12 cellular contexts compared by ENCODE assay signal in genomic region chr10:117167346-117168134, GRCh38. TPM values are rescaled to one million over a fixed set of nuclear protein-coding genes. Genes with fewer than 3 reads are reported as not detected.
A peak's percentile ranks its signal among the peaks of the same experiment; 100 is the strongest.
DNase-seq lines count a peak whose midpoint lies in the region; ATAC-seq, FAIRE-seq and TF ChIP-seq lines count a peak whose summit lies in the region.
"Had no signal": no experiment of that assay in that cellular context is flagged by ENCODE, and none has a peak within 500 bp of the region (broad histone marks: within the 10 kb centered on the region; RNA-seq: fewer than 3 reads in every experiment).

No MANE protein-coding gene starts in this region.

- H3K27ac ChIP-seq in HepG2 (ENCODE audit: extremely low read length, insufficient read depth, low read length) (no peak overlapping the region), right lobe of liver (no peak overlapping the region)
- H3K27ac ChIP-seq: tibial artery had no signal

- no peaks in the 10 kb centered on the region for H3K79me2 ChIP-seq in HepG2 (ENCODE audit: insufficient read depth, low read length)

- TF ChIP-seq EP300 in HepG2 (IDR thresholded peaks at IDR 0.05; ENCODE audit: low read depth in 2 of 2, low read length in 2 of 2) (no peak), HepG2 (CRISPR knock-in tag; IDR thresholded peaks at IDR 0.05; ENCODE audit: borderline replicate concordance) (no peak)

- DNase-seq in HepG2 (ENCODE audit: low spot score), result no peak
- no peak for DNase-seq in right lobe of liver
- no peak for DNase-seq in activated naive CD8-positive, alpha-beta T cell treated with anti-CD3 and anti-CD28 coated beads, Interleukin-2, amount 50 U/mL, for 24 hours
- DNase-seq in kidney epithelial cell (ENCODE audit: low read depth), result no peak
- no peak for DNase-seq in type B pancreatic cell (ENCODE audit: extremely low spot score, unreplicated experiment)
- no peak for DNase-seq in epidermal melanocyte (ENCODE audit: insufficient read length, low spot score)
- DNase-seq: NCI-H1694 treated with DMSO at 0.1 percent for 48 hours, SW 1271 had no signal

- TF ChIP-seq CTCF in HepG2 (CRISPR knock-in tag; IDR thresholded peaks at IDR 0.05) (no peak), right lobe of liver (IDR thresholded peaks at IDR 0.05) (no peak), kidney epithelial cell (IDR thresholded peaks at IDR 0.05; ENCODE audit: insufficient read depth, low read length, poor library complexity, severe bottlenecking) (no peak), type B pancreatic cell (conservative IDR thresholded peaks at IDR 0.05) (no peak)

- intact Hi-C loops in HepG2 (cut with micrococcal nuclease; ENCODE audit: unreplicated experiment) (loop anchor here (5.0 kb wide), 1 partner anchor 165 kb away; no protein-coding TSS in a partner anchor), right lobe of liver (cut with DNase I) (loop anchor here in 1 of 2 donors (5.0 kb wide), 1 partner anchor 375 kb away; no protein-coding TSS in a partner anchor)

- ATAC-seq in HepG2 (no peak), right lobe of liver (no peak), GM21737 (IDR thresholded peaks at IDR 0.05; ENCODE audit: unreplicated experiment) (no peak), GM21723 (IDR thresholded peaks at IDR 0.05; ENCODE audit: unreplicated experiment) (no peak)
- no peak for ATAC-seq in activated naive CD8-positive, alpha-beta T cell treated with anti-CD3 and anti-CD28 coated beads, Interleukin-2, amount 50 U/mL, for 24 hours

- H3K4me1 ChIP-seq in HepG2 (ENCODE audit: insufficient read depth, low read length) (peaks cover 17% of the 10 kb centered on the region), right lobe of liver (peaks cover 0 to 24% (median 0%) of the 10 kb centered on the region in 4 donors)

- H3K9ac ChIP-seq in HepG2 (ENCODE audit: insufficient read depth, low read depth, low read length), result no peak overlapping the region

- no peak overlapping the region for H2AFZ ChIP-seq in HepG2 (ENCODE audit: low read length)

- POLR2A ChIA-PET in HepG2 (lab: Yijun Ruan, JAX), result no interaction called here

- CTCF ChIA-PET in HepG2 (lab: Yijun Ruan, JAX; ENCODE audit: low intra/inter-chr PET ratio, low total read pairs), result interaction anchor here (1.2 to 5.0 kb wide), 2 partner anchors 9 to 371 kb away, joined by 4 to 60 read pairs; no protein-coding TSS in a partner anchor

- peaks cover 28% of the 10 kb centered on the region for H3K4me1 Mint-ChIP-seq in activated naive CD8-positive, alpha-beta T cell treated with anti-CD3 and anti-CD28 coated beads, Interleukin-2, amount 50 U/mL, for 24 hours
- peaks cover 10% of the 10 kb centered on the region for H3K4me1 Mint-ChIP-seq in type B pancreatic cell (ENCODE audit: unreplicated experiment)

- H4K20me1 ChIP-seq in HepG2 (ENCODE audit: insufficient read depth, low read length), result no peaks in the 10 kb centered on the region

- peak overlapping the region in 2 of 3 experiments; percentile 19 to 55; a peak in 1 of 6 replicates for H3K4me3 ChIP-seq in HepG2 (replicated peaks in 1 of 3; ENCODE audit: insufficient read depth in 1 of 3, low read depth in 2 of 3, low read length in 3 of 3)
- peak overlapping the region in 1 of 3 donors; percentile 15 for H3K4me3 ChIP-seq in right lobe of liver
- H3K4me3 ChIP-seq in kidney epithelial cell (ENCODE audit: low read depth, low read length), result peak overlapping the region; percentile 0

- H3K27me3 ChIP-seq in HepG2 (ENCODE audit: control insufficient read depth in 1 of 2, insufficient read depth in 2 of 2, low read length in 2 of 2), result peaks cover 6 to 88% of the 10 kb centered on the region in 2 experiments
- H3K27me3 ChIP-seq in right lobe of liver, result peaks cover 15 to 79% of the 10 kb centered on the region in 2 donors
- peaks cover 82% of the 10 kb centered on the region for H3K27me3 ChIP-seq in kidney epithelial cell (ENCODE audit: control insufficient read depth, insufficient read depth, low read length)

- H3K27me3 Mint-ChIP-seq in activated naive CD8-positive, alpha-beta T cell treated with anti-CD3 and anti-CD28 coated beads, Interleukin-2, amount 50 U/mL, for 24 hours, result peaks cover 83% of the 10 kb centered on the region
- H3K27me3 Mint-ChIP-seq in type B pancreatic cell, result peaks cover 96% of the 10 kb centered on the region

- no peak for TF ChIP-seq RAD21 in HepG2 (CRISPR knock-in tag; IDR thresholded peaks at IDR 0.05)

- peak overlapping the region; percentile 72 for H3K4me2 ChIP-seq in HepG2 (ENCODE audit: low read depth, low read length)

- H3K9me3 ChIP-seq in HepG2 (ENCODE audit: low read length), result no peaks in the 10 kb centered on the region
- H3K9me3 ChIP-seq in right lobe of liver, result no peaks in the 10 kb centered on the region
- H3K9me3 ChIP-seq: tibial artery had no signal

- peaks cover 2% of the 10 kb centered on the region for H3K36me3 Mint-ChIP-seq in activated naive CD8-positive, alpha-beta T cell treated with anti-CD3 and anti-CD28 coated beads, Interleukin-2, amount 50 U/mL, for 24 hours (ENCODE audit: low read depth)
- H3K36me3 Mint-ChIP-seq in type B pancreatic cell, result peaks cover 4% of the 10 kb centered on the region

- no peaks in the 10 kb centered on the region for H3K9me3 Mint-ChIP-seq in activated naive CD8-positive, alpha-beta T cell treated with anti-CD3 and anti-CD28 coated beads, Interleukin-2, amount 50 U/mL, for 24 hours
- H3K9me3 Mint-ChIP-seq in type B pancreatic cell, result no peaks in the 10 kb centered on the region
- H3K9me3 Mint-ChIP-seq: activated naive CD4-positive, alpha-beta T cell treated with anti-CD3 and anti-CD28 coated beads, Interleukin-2, amount 50 U/mL, for 72 hours had no signal

- BruUV-seq in HepG2 (replicated peaks; lab: Mats Ljungman, UMichigan), result no TSS peak

- H3K27ac Mint-ChIP-seq in activated naive CD8-positive, alpha-beta T cell treated with anti-CD3 and anti-CD28 coated beads, Interleukin-2, amount 50 U/mL, for 24 hours, result no peak overlapping the region
- H3K27ac Mint-ChIP-seq in type B pancreatic cell, result no peak overlapping the region

- WGBS in HepG2 (ENCODE audit: low lambda C conversion rate), result 71% methylated on average over 34 of the region's 47 CpGs
- WGBS in right lobe of liver (ENCODE audit: insufficient coverage, low coverage, low lambda C conversion rate, missing lambda C conversion rate), result 4% methylated on average over 15 of the region's 47 CpGs

- H3K4me3 Mint-ChIP-seq in activated naive CD8-positive, alpha-beta T cell treated with anti-CD3 and anti-CD28 coated beads, Interleukin-2, amount 50 U/mL, for 24 hours, result peak overlapping the region; percentile 8
- H3K4me3 Mint-ChIP-seq in type B pancreatic cell, result peak overlapping the region; percentile 80

- no peak for FAIRE-seq in HepG2 (lab: Jason Lieb, UNC)

- in situ Hi-C loops in HepG2 (cut with HindIII; ENCODE audit: extremely low pct_ligation_motif_present, low pct_unique_long_range_greater_than_20kb), result loop anchor here (5.0 to 10.0 kb wide), 2 partner anchors 163 to 370 kb away; partner anchors contain the start of gene SHTN1

- no peak for TF ChIP-seq POLR2A in HepG2 (IDR thresholded peaks at IDR 0.05; ENCODE audit: insufficient read depth in 1 of 2, low read depth in 2 of 2, low read length in 2 of 2)
- TF ChIP-seq POLR2A in right lobe of liver (IDR thresholded peaks at IDR 0.05), result no peak

- H3K36me3 ChIP-seq in HepG2 (replicated peaks in 1 of 2; ENCODE audit: control insufficient read depth in 1 of 2, insufficient read depth in 2 of 2, low read length in 2 of 2) (no peaks in the 10 kb centered on the region), right lobe of liver (no peaks in the 10 kb centered on the region), kidney epithelial cell (ENCODE audit: control insufficient read depth, insufficient read depth, low read length) (no peaks in the 10 kb centered on the region)
- H3K36me3 ChIP-seq: tibial artery had no signal

RNA-seq across cellular contexts. Expression of gene VAX1, which starts 29.5 kb away (rescaled TPM):
- total RNA-seq in HepG2 (2016; rRNA removed; fragmentation: Illumina TruSeq; extraction: Trizol), result not detected in 2 replicates
- not detected in 2 replicates for total RNA-seq in HepG2 (2016; cell fraction: cytosol; rRNA removed; fragmentation: Illumina TruSeq; extraction: Trizol; ENCODE audit: low read depth)
- total RNA-seq in HepG2 (2016; cell fraction: insoluble cytoplasmic fraction; rRNA removed; fragmentation: Illumina TruSeq; extraction: Trizol), result not detected in 2 replicates
- total RNA-seq in HepG2 (2016; cell fraction: membrane; rRNA removed; fragmentation: Illumina TruSeq; extraction: Trizol), result not detected in 2 replicates
- total RNA-seq in HepG2 (2016; cell fraction: nucleus; rRNA removed; fragmentation: Illumina TruSeq; extraction: Trizol), result not detected in 2 replicates
- polyA plus RNA-seq in HepG2 (2011; rRNA removed), result not detected in 2 replicates
- not detected in 2 replicates for polyA plus RNA-seq in HepG2 (2011; cell fraction: cytosol; rRNA removed)
- polyA plus RNA-seq in HepG2 (2011; cell fraction: nucleus; rRNA removed), result not detected in 2 replicates
- polyA plus RNA-seq in HepG2 (2012), result not detected in 2 replicates
- not detected in 2 replicates for polyA plus RNA-seq in HepG2 (2016; cell fraction: cytosol; fragmentation: Illumina TruSeq; extraction: Trizol; ENCODE audit: low read depth)
- polyA plus RNA-seq in HepG2 (2016; cell fraction: insoluble cytoplasmic fraction; fragmentation: Illumina TruSeq; extraction: Trizol; ENCODE audit: low read depth), result not detected in 2 replicates
- polyA plus RNA-seq in HepG2 (2016; cell fraction: membrane; fragmentation: Illumina TruSeq; extraction: Trizol; ENCODE audit: low read depth), result not detected in 2 replicates
- not detected in 2 replicates for polyA plus RNA-seq in HepG2 (2016; cell fraction: nucleus; fragmentation: Illumina TruSeq; extraction: Trizol; ENCODE audit: insufficient read depth, low read depth)
- not detected in 2 replicates for polyA minus RNA-seq in HepG2 (2011; rRNA and poly(A)+ RNA removed; ENCODE audit: low replicate concordance)
- not detected in 2 replicates for polyA minus RNA-seq in HepG2 (2011; cell fraction: cytosol; rRNA and poly(A)+ RNA removed)
- not detected in 2 replicates for polyA minus RNA-seq in HepG2 (2011; cell fraction: nucleus; rRNA and poly(A)+ RNA removed)
- not detected for total RNA-seq in right lobe of liver
- 0.08 TPM in 1 of 2 replicates, not detected in the other for total RNA-seq in kidney epithelial cell
- 0.58 TPM in 1 of 2 replicates, not detected in the other for total RNA-seq in type B pancreatic cell (ENCODE audit: low replicate concordance)
- total RNA-seq: activated naive CD4-positive, alpha-beta T cell treated with anti-CD3 and anti-CD28 coated beads, Interleukin-2, amount 50 U/mL, for 72 hours had no signal

RNA-seq across cellular contexts. Expression of gene KCNK18, which starts 29.7 kb away (rescaled TPM):
- total RNA-seq in HepG2 (2016; rRNA removed; fragmentation: Illumina TruSeq; extraction: Trizol), result not detected in 2 replicates
- not detected in 2 replicates for total RNA-seq in HepG2 (2016; cell fraction: cytosol; rRNA removed; fragmentation: Illumina TruSeq; extraction: Trizol; ENCODE audit: low read depth)
- total RNA-seq in HepG2 (2016; cell fraction: insoluble cytoplasmic fraction; rRNA removed; fragmentation: Illumina TruSeq; extraction: Trizol), result not detected in 2 replicates
- total RNA-seq in HepG2 (2016; cell fraction: membrane; rRNA removed; fragmentation: Illumina TruSeq; extraction: Trizol), result not detected in 2 replicates
- total RNA-seq in HepG2 (2016; cell fraction: nucleus; rRNA removed; fragmentation: Illumina TruSeq; extraction: Trizol), result not detected in 2 replicates
- polyA plus RNA-seq in HepG2 (2011; rRNA removed), result not detected in 2 replicates
- polyA plus RNA-seq in HepG2 (2011; cell fraction: cytosol; rRNA removed), result not detected in 2 replicates
- not detected in 2 replicates for polyA plus RNA-seq in HepG2 (2011; cell fraction: nucleus; rRNA removed)
- polyA plus RNA-seq in HepG2 (2012), result not detected in 2 replicates
- not detected in 2 replicates for polyA plus RNA-seq in HepG2 (2016; cell fraction: cytosol; fragmentation: Illumina TruSeq; extraction: Trizol; ENCODE audit: low read depth)
- polyA plus RNA-seq in HepG2 (2016; cell fraction: insoluble cytoplasmic fraction; fragmentation: Illumina TruSeq; extraction: Trizol; ENCODE audit: low read depth), result not detected in 2 replicates
- polyA plus RNA-seq in HepG2 (2016; cell fraction: membrane; fragmentation: Illumina TruSeq; extraction: Trizol; ENCODE audit: low read depth), result not detected in 2 replicates
- not detected in 2 replicates for polyA plus RNA-seq in HepG2 (2016; cell fraction: nucleus; fragmentation: Illumina TruSeq; extraction: Trizol; ENCODE audit: insufficient read depth, low read depth)
- not detected in 2 replicates for polyA minus RNA-seq in HepG2 (2011; rRNA and poly(A)+ RNA removed; ENCODE audit: low replicate concordance)
- polyA minus RNA-seq in HepG2 (2011; cell fraction: cytosol; rRNA and poly(A)+ RNA removed), result not detected in 2 replicates
- polyA minus RNA-seq in HepG2 (2011; cell fraction: nucleus; rRNA and poly(A)+ RNA removed), result not detected in 2 replicates
- total RNA-seq in right lobe of liver, result not detected
- total RNA-seq in kidney epithelial cell, result not detected in 2 replicates
- not detected in 2 replicates for total RNA-seq in type B pancreatic cell (ENCODE audit: low replicate concordance)
- total RNA-seq: activated naive CD4-positive, alpha-beta T cell treated with anti-CD3 and anti-CD28 coated beads, Interleukin-2, amount 50 U/mL, for 72 hours had no signal
